ENCODE assay signal across 8 cellular contexts in the genomic region with DNA sequence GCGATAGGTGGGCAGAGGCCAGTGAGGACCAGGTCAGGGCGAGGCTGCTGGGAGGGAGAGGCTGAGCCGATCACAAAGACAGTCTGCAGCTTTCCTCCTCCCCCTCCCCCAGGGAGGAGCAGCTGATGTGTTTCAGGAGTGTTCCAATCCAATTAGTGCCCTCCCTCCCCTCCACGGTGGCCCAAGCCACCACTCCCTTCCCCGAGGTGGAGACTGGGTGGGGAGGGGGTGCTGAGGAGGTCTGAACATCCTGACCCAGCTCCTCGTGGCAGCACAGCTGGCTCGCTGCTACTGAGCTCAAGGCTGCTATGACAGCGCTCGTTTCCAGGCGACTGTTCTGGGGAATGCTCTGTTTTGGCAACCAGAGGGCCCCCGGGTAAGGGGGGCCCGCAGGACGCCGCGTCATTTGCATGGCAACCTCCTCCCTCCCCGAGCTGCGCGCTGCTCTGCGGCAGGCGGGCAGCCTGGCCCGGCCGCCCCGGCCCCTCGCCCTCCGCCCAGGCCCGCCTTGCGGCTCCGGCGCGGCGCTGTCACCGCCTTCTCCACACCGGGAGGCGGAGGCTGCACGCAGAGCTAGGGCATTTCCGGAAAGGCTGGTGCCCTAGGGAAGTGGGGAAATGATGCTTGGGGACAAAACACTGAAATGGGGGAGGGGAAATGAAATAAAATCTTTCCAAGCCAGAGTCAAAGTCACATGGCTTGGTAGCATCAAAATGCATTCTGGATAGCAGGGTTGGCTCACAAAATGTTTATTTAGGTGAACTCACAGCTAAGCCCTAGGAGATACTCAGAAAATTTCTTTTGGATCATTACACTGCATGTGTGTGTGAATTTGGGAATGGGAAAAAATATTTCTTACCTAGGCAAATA.
A peak's percentile ranks its signal among the peaks of the same experiment; 100 is the strongest.
DNase-seq lines count a peak whose midpoint lies in the region; ATAC-seq and TF ChIP-seq lines count a peak whose summit lies in the region.

No MANE protein-coding gene starts in this region.

- H3K4me3 Mint-ChIP-seq in activated CD4-positive, alpha-beta memory T cell treated with anti-CD3 and anti-CD28 coated beads for 36 hours: peak overlapping the region; percentile 65

- TF ChIP-seq CTCF in dorsolateral prefrontal cortex (IDR thresholded peaks at IDR 0.05 in 54 of 56, conservative IDR thresholded peaks at IDR 0.05 in 2 of 56; ENCODE audit: low read depth in 1 of 56, partially characterized antibody in 56 of 56) (peak in 35 of 56 donors; percentile 2 to 58 (median 30)), right lobe of liver (IDR thresholded peaks at IDR 0.05) (no peak)

- H3K4me3 ChIP-seq in dorsolateral prefrontal cortex (peak overlapping the region; percentile 34 to 68 (median 52)), right lobe of liver (peak overlapping the region; percentile 25 to 55 (median 44))

- H3K4me1 ChIP-seq in right lobe of liver: peaks cover 0 to 33% (median 13%) of the 10 kb centered on the region in 4 donors

- POLR2A ChIA-PET in activated CD4-positive, alpha-beta memory T cell treated with anti-CD3 and anti-CD28 coated beads for 36 hours (lab: Charles Lee): interaction anchor here (1.0 to 2.1 kb wide), 7 partner anchors 8 to 423 kb away, joined by 3 to 19 read pairs (median 3); a partner anchor contains a TSS

- H3K36me3 ChIP-seq in right lobe of liver: no peaks in the 10 kb centered on the region

- H3K27ac Mint-ChIP-seq in activated CD4-positive, alpha-beta memory T cell treated with anti-CD3 and anti-CD28 coated beads for 36 hours: peak overlapping the region; percentile 79

- DNase-seq in AML-193 (lab: John Stamatoyannopoulos, UW) (peak; percentile 94), GM19238 (ENCODE audit: insufficient read length, low spot score) (peak; percentile 68), NCI-H526 treated with DMSO at 0.1 percent for 48 hours (lab: John Stamatoyannopoulos, UW) (peak; percentile 95), dorsolateral prefrontal cortex (peak; percentile 72 to 93 (median 88)), right lobe of liver (peak; percentile 81 to 87 (median 84))
- DNase-seq in activated CD4-positive, alpha-beta memory T cell treated with anti-CD3 and anti-CD28 coated beads for 36 hours: peak; percentile 87
- DNase-seq in stimulated activated CD4-positive, alpha-beta T cell treated with anti-CD3 and anti-CD28 coated beads, Interleukin-4, amount 100 ng/mL, for 1 hour: peak; percentile 62

- H3K9me3 Mint-ChIP-seq in activated CD4-positive, alpha-beta memory T cell treated with anti-CD3 and anti-CD28 coated beads for 36 hours: no peaks in the 10 kb centered on the region

- H3K36me3 Mint-ChIP-seq in activated CD4-positive, alpha-beta memory T cell treated with anti-CD3 and anti-CD28 coated beads for 36 hours: no peaks in the 10 kb centered on the region

- CTCF ChIA-PET in activated CD4-positive, alpha-beta memory T cell treated with anti-CD3 and anti-CD28 coated beads for 36 hours (lab: Charles Lee): interaction anchor here (0.8 to 2.4 kb wide), 13 partner anchors 9 to 320 kb away, joined by 3 to 16 read pairs (median 6); no protein-coding TSS in a partner anchor

- peak; percentile 88 for TF ChIP-seq POLR2A in right lobe of liver (IDR thresholded peaks at IDR 0.05)

- ATAC-seq in HG03460 (IDR thresholded peaks at IDR 0.05; ENCODE audit: unreplicated experiment): peak; percentile 68
- ATAC-seq in right lobe of liver: peak; percentile 65 to 80 (median 78)

- no peaks in the 10 kb centered on the region for H3K27me3 Mint-ChIP-seq in activated CD4-positive, alpha-beta memory T cell treated with anti-CD3 and anti-CD28 coated beads for 36 hours

- peaks cover 30% of the 10 kb centered on the region for H3K4me1 Mint-ChIP-seq in activated CD4-positive, alpha-beta memory T cell treated with anti-CD3 and anti-CD28 coated beads for 36 hours (ENCODE audit: low read depth)

- H3K27ac ChIP-seq in dorsolateral prefrontal cortex (peak overlapping the region; percentile 67 to 98 (median 96)), right lobe of liver (peak overlapping the region; percentile 71 to 90 (median 85))

- no peaks in the 10 kb centered on the region for H3K9me3 ChIP-seq in right lobe of liver

- WGBS in right lobe of liver (ENCODE audit: insufficient coverage, low coverage, low lambda C conversion rate, missing lambda C conversion rate): 1% methylated on average over 14 of the region's 36 CpGs

- intact Hi-C loops in activated CD4-positive, alpha-beta memory T cell treated with anti-CD3 and anti-CD28 coated beads for 36 hours (cut with micrococcal nuclease): loop anchor here (1.0 to 5.0 kb wide), 2 partner anchors 8 to 35 kb away; no protein-coding TSS in a partner anchor
- intact Hi-C loops in dorsolateral prefrontal cortex (cut with DNase I) (loop anchor here (1.0 to 2.0 kb wide), 3 partner anchors 52 to 70 kb away; no protein-coding TSS in a partner anchor), right lobe of liver (cut with DNase I) (loop anchor here in 1 of 2 donors (2.0 kb wide), 1 partner anchor 20 kb away; no protein-coding TSS in a partner anchor)

- H3K27me3 ChIP-seq in dorsolateral prefrontal cortex (no peaks in the 10 kb centered on the region), right lobe of liver (no peaks in the 10 kb centered on the region)

Comparison
In these comparisons a context has a peak if more than half of its experiments do, and no peak if none do; other contexts are left out.
1. Peak in every context shown above with its lines: DNase-seq, ATAC-seq, H3K4me3 ChIP-seq and H3K27ac ChIP-seq.
2. CTCF ChIP-seq: peak in dorsolateral prefrontal cortex (35 of 56); none in right lobe of liver (0 of 4).